In genomic region chr13:29955137-29955650, GRCh38 we compare ENCODE assay signal across 20 cellular contexts.
DNase-seq lines count a peak whose midpoint lies in the region; ATAC-seq and TF ChIP-seq lines count a peak whose summit lies in the region.
"Had no signal": no experiment of that assay in that cellular context is flagged by ENCODE, and none has a peak within 500 bp of the region (broad histone marks: within the 10 kb centered on the region; RNA-seq: fewer than 3 reads in every experiment).

No MANE protein-coding gene starts in this region.

- no peaks in the 10 kb centered on the region for H3K9me3 ChIP-seq in CD8-positive, alpha-beta T cell (ENCODE audit: low read length)
- no peaks in the 10 kb centered on the region for H3K9me3 ChIP-seq in right lobe of liver
- H3K9me3 ChIP-seq: ascending aorta, esophagus squamous epithelium, left lung, suprapubic skin had no signal

- intact Hi-C loops in CD8-positive, alpha-beta T cell (cut with DNase I, micrococcal nuclease), result loop anchor here in 1 of 2 experiments (10.0 kb wide), 1 partner anchor 1210 kb away; the partner anchor contains the start of gene HSPH1
- intact Hi-C loops in activated T-helper 1 cell treated with anti-CD3 and anti-CD28 coated beads, Interleukin-12 subunit alpha, Interleukin-12 subunit beta, Interleukin-2, Interleukin-4 antibody, amounts not matched to agents 30 ng/mL and 10 ng/mL and 1 ng/mL, durations not matched to agents 14 hours and 24 hours and 36 hours (cut with micrococcal nuclease), result no loop called here
- intact Hi-C loops in right lobe of liver (cut with DNase I), result no loop called here

- no peak for TF ChIP-seq POLR2A in right lobe of liver (IDR thresholded peaks at IDR 0.05)

- ATAC-seq in CD8-positive, alpha-beta T cell, result no peak
- ATAC-seq in right lobe of liver, result peak; percentile 43 to 62 (median 59)
- no peak for ATAC-seq in GM18511 (IDR thresholded peaks at IDR 0.05; ENCODE audit: unreplicated experiment)

- peaks cover 39% of the 10 kb centered on the region for H3K4me1 Mint-ChIP-seq in activated T-cell treated with anti-CD3 and anti-CD28 coated beads, Interleukin-2, amount 50 U/mL, for 24 hours (ENCODE audit: low read depth)
- peaks cover 57% of the 10 kb centered on the region for H3K4me1 Mint-ChIP-seq in CD8-positive, alpha-beta T cell (ENCODE audit: low read depth)
- peaks cover 28% of the 10 kb centered on the region for H3K4me1 Mint-ChIP-seq in activated T-helper 1 cell treated with anti-CD3 and anti-CD28 coated beads, Interleukin-12 subunit alpha, Interleukin-12 subunit beta, Interleukin-2, Interleukin-4 antibody, amounts not matched to agents 30 ng/mL and 10 ng/mL and 1 ng/mL, durations not matched to agents 14 hours and 24 hours and 36 hours (ENCODE audit: low read depth)

- WGBS in right lobe of liver (ENCODE audit: insufficient coverage, low coverage, low lambda C conversion rate, missing lambda C conversion rate), result 70% methylated on average over 2 of the region's 2 CpGs

- H3K27ac ChIP-seq in CD8-positive, alpha-beta T cell (ENCODE audit: low read depth, low read length), result no peak overlapping the region
- peak overlapping the region in 1 of 3 donors; percentile 77 for H3K27ac ChIP-seq in right lobe of liver
- H3K27ac ChIP-seq: ascending aorta, esophagus squamous epithelium, hepatocyte, left lung, SK-N-MC, suprapubic skin had no signal

- no peaks in the 10 kb centered on the region for H3K36me3 ChIP-seq in CD8-positive, alpha-beta T cell (ENCODE audit: insufficient read depth, low read length)
- no peaks in the 10 kb centered on the region for H3K36me3 ChIP-seq in right lobe of liver
- H3K36me3 ChIP-seq: ascending aorta, esophagus squamous epithelium, left lung, suprapubic skin had no signal

- no peak overlapping the region for H3K27ac Mint-ChIP-seq in activated T-cell treated with anti-CD3 and anti-CD28 coated beads, Interleukin-2, amount 50 U/mL, for 24 hours
- peak overlapping the region; percentile 91 for H3K27ac Mint-ChIP-seq in CD8-positive, alpha-beta T cell
- peak overlapping the region; percentile 19 for H3K27ac Mint-ChIP-seq in activated T-helper 1 cell treated with anti-CD3 and anti-CD28 coated beads, Interleukin-12 subunit alpha, Interleukin-12 subunit beta, Interleukin-2, Interleukin-4 antibody, amounts not matched to agents 30 ng/mL and 10 ng/mL and 1 ng/mL, durations not matched to agents 14 hours and 24 hours and 36 hours
- H3K27ac Mint-ChIP-seq: CD14-positive monocyte had no signal

- CTCF ChIA-PET in CD8-positive, alpha-beta T cell (lab: Charles Lee), result interaction anchor here (1.2 to 4.1 kb wide), 5 partner anchors 11 to 160 kb away, joined by 5 to 25 read pairs (median 6); no protein-coding TSS in a partner anchor

- H3K27me3 Mint-ChIP-seq in activated T-cell treated with anti-CD3 and anti-CD28 coated beads, Interleukin-2, amount 50 U/mL, for 24 hours, result no peaks in the 10 kb centered on the region
- no peaks in the 10 kb centered on the region for H3K27me3 Mint-ChIP-seq in CD8-positive, alpha-beta T cell (ENCODE audit: low read depth)
- H3K27me3 Mint-ChIP-seq in activated T-helper 1 cell treated with anti-CD3 and anti-CD28 coated beads, Interleukin-12 subunit alpha, Interleukin-12 subunit beta, Interleukin-2, Interleukin-4 antibody, amounts not matched to agents 30 ng/mL and 10 ng/mL and 1 ng/mL, durations not matched to agents 14 hours and 24 hours and 36 hours (ENCODE audit: insufficient read depth), result no peaks in the 10 kb centered on the region

- H3K9me3 Mint-ChIP-seq in activated T-cell treated with anti-CD3 and anti-CD28 coated beads, Interleukin-2, amount 50 U/mL, for 24 hours, result no peaks in the 10 kb centered on the region
- no peaks in the 10 kb centered on the region for H3K9me3 Mint-ChIP-seq in CD8-positive, alpha-beta T cell
- no peaks in the 10 kb centered on the region for H3K9me3 Mint-ChIP-seq in activated T-helper 1 cell treated with anti-CD3 and anti-CD28 coated beads, Interleukin-12 subunit alpha, Interleukin-12 subunit beta, Interleukin-2, Interleukin-4 antibody, amounts not matched to agents 30 ng/mL and 10 ng/mL and 1 ng/mL, durations not matched to agents 14 hours and 24 hours and 36 hours

- POLR2A ChIA-PET in CD8-positive, alpha-beta T cell (lab: Charles Lee), result interaction anchor here (1.0 to 2.1 kb wide), 5 partner anchors 9 to 105 kb away, joined by 3 to 27 read pairs (median 9); partner anchors contain the start of gene UBL3

- H3K4me1 ChIP-seq in CD8-positive, alpha-beta T cell (ENCODE audit: insufficient read depth, low read length), result peaks cover 43% of the 10 kb centered on the region
- H3K4me1 ChIP-seq in right lobe of liver, result peaks cover 0 to 5% (median 1%) of the 10 kb centered on the region in 4 donors
- H3K4me1 ChIP-seq: ascending aorta, esophagus squamous epithelium, left lung, suprapubic skin had no signal

- DNase-seq in activated T-cell treated with anti-CD3 and anti-CD28 coated beads, Interleukin-2, amount 50 U/mL, for 24 hours, result no peak
- DNase-seq in activated T-cell treated with anti-CD3 and anti-CD28 coated beads, Interleukin-2, amount 50 U/mL, for 1 hour, result no peak
- no peak for DNase-seq in CD8-positive, alpha-beta T cell
- no peak for DNase-seq in activated T-helper 1 cell treated with anti-CD3 and anti-CD28 coated beads, Interleukin-12 subunit alpha, Interleukin-12 subunit beta, Interleukin-2, Interleukin-4 antibody, amounts not matched to agents 30 ng/mL and 10 ng/mL and 1 ng/mL, durations not matched to agents 14 hours and 24 hours and 36 hours (ENCODE audit: low spot score)
- DNase-seq in right lobe of liver (peak in 1 of 3 donors; percentile 56), SIG-M5 (lab: John Stamatoyannopoulos, UW) (no peak)
- DNase-seq: activated gamma-delta T cell, esophagus squamous epithelium, GDM1, left lung, mesendoderm, NCI-H1930, RPMI8226, T1000 had no signal

- no peak overlapping the region for H3K4me3 ChIP-seq in CD8-positive, alpha-beta T cell (ENCODE audit: low read depth, low read length)
- H3K4me3 ChIP-seq in right lobe of liver, result no peak overlapping the region
- H3K4me3 ChIP-seq: ascending aorta, esophagus squamous epithelium, hepatocyte, left lung, SK-N-MC, suprapubic skin had no signal

- no peaks in the 10 kb centered on the region for H3K36me3 Mint-ChIP-seq in activated T-cell treated with anti-CD3 and anti-CD28 coated beads, Interleukin-2, amount 50 U/mL, for 24 hours (ENCODE audit: low read depth)
- H3K36me3 Mint-ChIP-seq in CD8-positive, alpha-beta T cell, result no peaks in the 10 kb centered on the region
- peaks cover 1% of the 10 kb centered on the region for H3K36me3 Mint-ChIP-seq in activated T-helper 1 cell treated with anti-CD3 and anti-CD28 coated beads, Interleukin-12 subunit alpha, Interleukin-12 subunit beta, Interleukin-2, Interleukin-4 antibody, amounts not matched to agents 30 ng/mL and 10 ng/mL and 1 ng/mL, durations not matched to agents 14 hours and 24 hours and 36 hours (ENCODE audit: low read depth)
- H3K36me3 Mint-ChIP-seq: CD14-positive monocyte had no signal

- no peaks in the 10 kb centered on the region for H3K27me3 ChIP-seq in CD8-positive, alpha-beta T cell (ENCODE audit: insufficient read depth, low read length)
- H3K27me3 ChIP-seq in right lobe of liver, result no peaks in the 10 kb centered on the region
- H3K27me3 ChIP-seq: ascending aorta, hepatocyte, suprapubic skin had no signal

- peak overlapping the region; percentile 51 for H3K4me3 Mint-ChIP-seq in activated T-cell treated with anti-CD3 and anti-CD28 coated beads, Interleukin-2, amount 50 U/mL, for 24 hours
- H3K4me3 Mint-ChIP-seq in CD8-positive, alpha-beta T cell, result peak overlapping the region; percentile 80
- peak overlapping the region; percentile 27 for H3K4me3 Mint-ChIP-seq in activated T-helper 1 cell treated with anti-CD3 and anti-CD28 coated beads, Interleukin-12 subunit alpha, Interleukin-12 subunit beta, Interleukin-2, Interleukin-4 antibody, amounts not matched to agents 30 ng/mL and 10 ng/mL and 1 ng/mL, durations not matched to agents 14 hours and 24 hours and 36 hours
- H3K4me3 Mint-ChIP-seq: CD14-positive monocyte had no signal

- TF ChIP-seq CTCF in CD8-positive, alpha-beta T cell (IDR thresholded peaks at IDR 0.05), result no peak
- no peak for TF ChIP-seq CTCF in right lobe of liver (IDR thresholded peaks at IDR 0.05)

Comparison
In these comparisons a context has a peak if more than half of its experiments do, and no peak if none do; other contexts are left out.
1. H3K4me3 Mint-ChIP-seq: peak in every context shown above with its lines; median percentile 80 in CD8-positive, alpha-beta T cell; 51 in activated T-cell treated with anti-CD3 and anti-CD28 coated beads, Interleukin-2, amount 50 U/mL, for 24 hours; 27 in activated T-helper 1 cell treated with anti-CD3 and anti-CD28 coated beads, Interleukin-12 subunit alpha, Interleukin-12 subunit beta, Interleukin-2, Interleukin-4 antibody, amounts not matched to agents 30 ng/mL and 10 ng/mL and 1 ng/mL, durations not matched to agents 14 hours and 24 hours and 36 hours.
2. ATAC-seq: peak in right lobe of liver (4 of 4); none in CD8-positive, alpha-beta T cell (single experiment) and GM18511 (single experiment).